27 cellular contexts compared by ENCODE assay signal in the genomic region with DNA sequence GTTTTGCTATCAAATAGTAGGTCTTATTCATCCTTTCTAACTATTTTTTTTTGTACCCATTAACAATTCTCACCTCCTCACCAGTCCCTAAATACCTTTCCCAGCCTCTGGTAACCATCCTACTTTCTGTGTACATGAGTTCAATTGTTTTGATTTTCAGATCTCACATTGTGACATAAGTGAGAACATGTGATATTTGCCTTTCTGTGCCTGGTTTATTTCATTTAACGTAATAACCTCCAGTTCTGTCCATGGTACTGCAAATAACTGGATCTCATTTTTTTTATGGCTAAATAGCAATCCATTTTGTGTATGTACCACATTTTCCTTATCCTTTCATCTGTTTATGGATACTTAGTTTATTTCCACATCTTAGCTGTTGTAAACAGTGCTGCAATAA.
DNase-seq lines count a peak whose midpoint lies in the region; ATAC-seq, FAIRE-seq and TF ChIP-seq lines count a peak whose summit lies in the region.
"Had no signal": no experiment of that assay in that cellular context is flagged by ENCODE, and none has a peak within 500 bp of the region (broad histone marks: within the 10 kb centered on the region; RNA-seq: fewer than 3 reads in every experiment).

No MANE protein-coding gene starts in this region.

- H3K4me1 ChIP-seq in HepG2 (ENCODE audit: insufficient read depth, low read length) = no peaks in the 10 kb centered on the region
- H3K4me1 ChIP-seq in right lobe of liver = no peaks in the 10 kb centered on the region
- no peaks in the 10 kb centered on the region for H3K4me1 ChIP-seq in HEK293 (ENCODE audit: control insufficient read depth, insufficient read depth, low read length)
- H3K4me1 ChIP-seq in SK-N-SH (ENCODE audit: control insufficient read depth in 1 of 2, insufficient read depth in 2 of 2, low read depth in 1 of 2, low read length in 1 of 2) = no peaks in the 10 kb centered on the region
- H3K4me1 ChIP-seq: BLaER1 treated with 17β-estradiol and CSF1 and Interleukin-3, amounts not matched to agents 10 nM and 100 nM had no signal

- H3K9me3 Mint-ChIP-seq in nephron progenitor cell = no peaks in the 10 kb centered on the region
- peaks cover 16% of the 10 kb centered on the region for H3K9me3 Mint-ChIP-seq in CD4-positive, alpha-beta T cell

- H3K9me2 ChIP-seq in SK-N-SH = no peaks in the 10 kb centered on the region

- H3K4me1 Mint-ChIP-seq in nephron progenitor cell = peaks cover 9% of the 10 kb centered on the region
- no peaks in the 10 kb centered on the region for H3K4me1 Mint-ChIP-seq in CD4-positive, alpha-beta T cell (ENCODE audit: low read depth)
- H3K4me1 Mint-ChIP-seq: B cell; CD4-positive, alpha-beta memory T cell; CD8-positive, alpha-beta memory T cell had no signal

- in situ Hi-C loops in HepG2 (cut with HindIII; ENCODE audit: extremely low pct_ligation_motif_present, low pct_unique_long_range_greater_than_20kb) = no loop called here

- CTCF ChIA-PET in HepG2 (lab: Yijun Ruan, JAX; ENCODE audit: low intra/inter-chr PET ratio, low total read pairs) (no interaction called here), HEK293 (lab: Yijun Ruan, JAX) (interaction anchor here (0.7 kb wide), 1 partner anchor 451 kb away, joined by 3 read pairs; no protein-coding TSS in a partner anchor), SK-N-SH (lab: Yijun Ruan, JAX) (interaction anchor here (1.4 kb wide), 1 partner anchor 16 kb away, joined by 3 read pairs; no protein-coding TSS in a partner anchor)
- CTCF ChIA-PET in CD4-positive, alpha-beta T cell (lab: Charles Lee) = no interaction called here

- H2AFZ ChIP-seq in HepG2 (ENCODE audit: low read length) (no peak overlapping the region), SK-N-SH (ENCODE audit: low read depth) (no peak overlapping the region)

- 2% methylated on average over 1 of the region's 1 CpG for WGBS in HepG2 (ENCODE audit: low lambda C conversion rate)
- 79% methylated on average over 1 of the region's 1 CpG for WGBS in right lobe of liver (ENCODE audit: insufficient coverage, low coverage, low lambda C conversion rate, missing lambda C conversion rate)
- 64% methylated on average over 1 of the region's 1 CpG for WGBS in SK-N-SH (ENCODE audit: low lambda C conversion rate)

- H3K27ac Mint-ChIP-seq in nephron progenitor cell = peak overlapping the region; percentile 13
- no peak overlapping the region for H3K27ac Mint-ChIP-seq in CD4-positive, alpha-beta T cell
- H3K27ac Mint-ChIP-seq: B cell; CD4-positive, alpha-beta memory T cell; CD8-positive, alpha-beta memory T cell had no signal

- FAIRE-seq in HepG2 (lab: Jason Lieb, UNC) = peak; percentile 8
- FAIRE-seq: GM12878, GM12892, GM18507 had no signal

- H3K4me2 ChIP-seq in HepG2 (ENCODE audit: low read depth, low read length) = no peak overlapping the region
- no peak overlapping the region for H3K4me2 ChIP-seq in SK-N-SH
- H3K4me2 ChIP-seq: BLaER1 treated with 17β-estradiol and CSF1 and Interleukin-3, amounts not matched to agents 10 nM and 100 nM had no signal

- POLR2A ChIA-PET in HepG2 (lab: Yijun Ruan, JAX) (no interaction called here), HEK293 (lab: Yijun Ruan, JAX) (no interaction called here), SK-N-SH (lab: Yijun Ruan, JAX) (no interaction called here)
- POLR2A ChIA-PET in CD4-positive, alpha-beta T cell (lab: Charles Lee) = no interaction called here

- H3K4me3 ChIP-seq in HepG2 (replicated peaks in 1 of 3; ENCODE audit: insufficient read depth in 1 of 3, low read depth in 2 of 3, low read length in 3 of 3) = no peak overlapping the region
- no peak overlapping the region for H3K4me3 ChIP-seq in right lobe of liver
- H3K4me3 ChIP-seq in HEK293 (ENCODE audit: low read depth, low read length) = no peak overlapping the region
- H3K4me3 ChIP-seq in SK-N-SH (ENCODE audit: low read depth in 2 of 2, low read length in 1 of 2) = no peak overlapping the region
- H3K4me3 ChIP-seq: BLaER1 treated with 17β-estradiol and CSF1 and Interleukin-3, amounts not matched to agents 10 nM and 100 nM; GM12878 had no signal

- no peak overlapping the region for H3K4me3 Mint-ChIP-seq in nephron progenitor cell
- H3K4me3 Mint-ChIP-seq in CD4-positive, alpha-beta T cell = no peak overlapping the region
- H3K4me3 Mint-ChIP-seq: B cell; CD4-positive, alpha-beta memory T cell; CD8-positive, alpha-beta memory T cell had no signal

- H4K20me1 ChIP-seq in HepG2 (ENCODE audit: insufficient read depth, low read length) (no peaks in the 10 kb centered on the region), SK-N-SH (ENCODE audit: insufficient read depth) (no peaks in the 10 kb centered on the region)
- H4K20me1 ChIP-seq: BLaER1 treated with 17β-estradiol and CSF1 and Interleukin-3, amounts not matched to agents 10 nM and 100 nM had no signal

- no peak for TF ChIP-seq CTCF in HepG2 (CRISPR knock-in tag; IDR thresholded peaks at IDR 0.05)
- TF ChIP-seq CTCF in right lobe of liver (IDR thresholded peaks at IDR 0.05) = no peak
- TF ChIP-seq CTCF in HEK293 (tag by site-specific recombination; IDR thresholded peaks at IDR 0.05) = no peak
- no peak for TF ChIP-seq CTCF in SK-N-SH (IDR thresholded peaks at IDR 0.05)
- no peak for TF ChIP-seq CTCF in nephron progenitor cell (IDR thresholded peaks at IDR 0.05)
- TF ChIP-seq CTCF in CD4-positive, alpha-beta T cell (IDR thresholded peaks at IDR 0.05) = no peak

- H3K27me3 Mint-ChIP-seq in nephron progenitor cell (ENCODE audit: low read depth, poor library complexity) = no peaks in the 10 kb centered on the region
- H3K27me3 Mint-ChIP-seq in CD4-positive, alpha-beta T cell = no peaks in the 10 kb centered on the region
- H3K27me3 Mint-ChIP-seq: B cell; CD4-positive, alpha-beta memory T cell; CD8-positive, alpha-beta memory T cell had no signal

- H3K36me3 ChIP-seq in HepG2 (replicated peaks in 1 of 2; ENCODE audit: control insufficient read depth in 1 of 2, insufficient read depth in 2 of 2, low read length in 2 of 2) = no peaks in the 10 kb centered on the region
- H3K36me3 ChIP-seq in right lobe of liver = no peaks in the 10 kb centered on the region
- no peaks in the 10 kb centered on the region for H3K36me3 ChIP-seq in HEK293 (ENCODE audit: control insufficient read depth in 2 of 2, insufficient read depth in 1 of 2, low read length in 2 of 2)
- H3K36me3 ChIP-seq in SK-N-SH (replicated peaks in 1 of 2; ENCODE audit: control insufficient read depth in 1 of 2, insufficient read depth in 2 of 2, low read length in 1 of 2) = no peaks in the 10 kb centered on the region
- H3K36me3 ChIP-seq: BLaER1 treated with 17β-estradiol and CSF1 and Interleukin-3, amounts not matched to agents 10 nM and 100 nM had no signal

- H3K36me3 Mint-ChIP-seq in nephron progenitor cell (ENCODE audit: low read depth) = no peaks in the 10 kb centered on the region
- H3K36me3 Mint-ChIP-seq in CD4-positive, alpha-beta T cell (ENCODE audit: low read depth) = no peaks in the 10 kb centered on the region
- H3K36me3 Mint-ChIP-seq: CD4-positive, alpha-beta memory T cell; CD8-positive, alpha-beta memory T cell had no signal

- intact Hi-C loops in HepG2 (cut with micrococcal nuclease; ENCODE audit: unreplicated experiment) (no loop called here), right lobe of liver (cut with DNase I) (no loop called here)
- intact Hi-C loops in CD4-positive, alpha-beta T cell (cut with DNase I, micrococcal nuclease) = loop anchor here in 1 of 2 experiments (5.0 kb wide), 1 partner anchor 101 kb away; no protein-coding TSS in a partner anchor

- TF ChIP-seq POLR2A in HepG2 (IDR thresholded peaks at IDR 0.05; ENCODE audit: insufficient read depth in 1 of 2, low read depth in 2 of 2, low read length in 2 of 2) = no peak
- no peak for TF ChIP-seq POLR2A in right lobe of liver (IDR thresholded peaks at IDR 0.05)

- DNase-seq in HepG2 (ENCODE audit: low spot score) (no peak), right lobe of liver (no peak), SK-N-SH (no peak), nephron progenitor cell (no peak), AG08395 (ENCODE audit: low spot score) (no peak)
- DNase-seq in CD4-positive, alpha-beta T cell = no peak
- DNase-seq: ACHN; AML-193; CD4-positive, alpha-beta memory T cell; CD8-positive, alpha-beta memory T cell; COR-L47; DMS 273 treated with DMSO at 0.1 percent for 48 hours; DMS153; DMS53; DMS79; DND-41; EL; GDM1 had no signal

- H3K27me3 ChIP-seq in HepG2 (ENCODE audit: control insufficient read depth in 1 of 2, insufficient read depth in 2 of 2, low read length in 2 of 2) = no peaks in the 10 kb centered on the region
- no peaks in the 10 kb centered on the region for H3K27me3 ChIP-seq in right lobe of liver
- no peaks in the 10 kb centered on the region for H3K27me3 ChIP-seq in SK-N-SH (ENCODE audit: insufficient read depth)
- no peaks in the 10 kb centered on the region for H3K27me3 ChIP-seq in CD4-positive, alpha-beta T cell (ENCODE audit: control insufficient read depth, insufficient read depth, low read length)
- H3K27me3 ChIP-seq: BLaER1 treated with 17β-estradiol and CSF1 and Interleukin-3, amounts not matched to agents 10 nM and 100 nM had no signal

- H3K27ac ChIP-seq in HepG2 (ENCODE audit: extremely low read length, insufficient read depth, low read length) = no peak overlapping the region
- H3K27ac ChIP-seq in right lobe of liver = no peak overlapping the region
- no peak overlapping the region for H3K27ac ChIP-seq in HEK293 (ENCODE audit: extremely low read depth, low read depth, low read length)
- H3K27ac ChIP-seq in SK-N-SH (ENCODE audit: low read depth in 2 of 2, low read length in 1 of 2) = no peak overlapping the region
- H3K27ac ChIP-seq in CD4-positive, alpha-beta T cell (ENCODE audit: low read depth, low read length) = no peak overlapping the region
- H3K27ac ChIP-seq: 22Rv1; BLaER1 treated with 17β-estradiol and CSF1 and Interleukin-3, amounts not matched to agents 10 nM and 100 nM; C4-2B had no signal

- no peaks in the 10 kb centered on the region for H3F3A ChIP-seq in SK-N-SH (replicated peaks; ENCODE audit: insufficient read depth)

- H3K9me3 ChIP-seq in HepG2 (ENCODE audit: low read length) (peaks cover 73% of the 10 kb centered on the region), right lobe of liver (no peaks in the 10 kb centered on the region), HEK293 (ENCODE audit: control insufficient read depth, insufficient read depth, low read depth, low read length) (no peaks in the 10 kb centered on the region), SK-N-SH (no peaks in the 10 kb centered on the region)
- H3K9me3 ChIP-seq in CD4-positive, alpha-beta T cell (ENCODE audit: control insufficient read depth, low read length) = no peaks in the 10 kb centered on the region
- H3K9me3 ChIP-seq: BLaER1 treated with 17β-estradiol and CSF1 and Interleukin-3, amounts not matched to agents 10 nM and 100 nM had no signal

- TF ChIP-seq RAD21 in HepG2 (CRISPR knock-in tag; IDR thresholded peaks at IDR 0.05) (no peak), SK-N-SH (IDR thresholded peaks at IDR 0.05; ENCODE audit: low read length) (no peak)

- H3K9ac ChIP-seq in HepG2 (ENCODE audit: insufficient read depth, low read depth, low read length) (no peak overlapping the region), SK-N-SH (no peak overlapping the region)
- H3K9ac ChIP-seq: BLaER1 treated with 17β-estradiol and CSF1 and Interleukin-3, amounts not matched to agents 10 nM and 100 nM had no signal

- H3K79me2 ChIP-seq in HepG2 (ENCODE audit: insufficient read depth, low read length) (no peaks in the 10 kb centered on the region), SK-N-SH (ENCODE audit: insufficient read depth) (no peaks in the 10 kb centered on the region)

- BruUV-seq in HepG2 (replicated peaks; lab: Mats Ljungman, UMichigan) = no TSS peak

- TF ChIP-seq EP300 in HepG2 (IDR thresholded peaks at IDR 0.05; ENCODE audit: low read depth in 2 of 2, low read length in 2 of 2) (no peak), HepG2 (CRISPR knock-in tag; IDR thresholded peaks at IDR 0.05; ENCODE audit: borderline replicate concordance) (no peak), SK-N-SH (IDR thresholded peaks at IDR 0.05; ENCODE audit: borderline replicate concordance in 1 of 2, low read depth in 1 of 2, low read length in 1 of 2) (no peak)

- ATAC-seq in HepG2 (no peak), right lobe of liver (no peak), HG02571 (IDR thresholded peaks at IDR 0.05; ENCODE audit: unreplicated experiment) (no peak)
- ATAC-seq in CD4-positive, alpha-beta T cell (ENCODE audit: poor library complexity) = no peak
- ATAC-seq: GM12878 had no signal

Comparison
In these comparisons a context has a peak if more than half of its experiments do, and no peak if none do; other contexts are left out.
1. CTCF ChIA-PET loops: an anchor here in HEK293 (0.7 kb wide) and SK-N-SH (1.4 kb wide); none called in HepG2 and CD4-positive, alpha-beta T cell.
2. Of the 63 proteins assayed by ChIP-seq in both HepG2 and HEK293: peak only in HepG2: none; only in HEK293: REST; in both: none; in neither: 62.